In the genomic region with DNA sequence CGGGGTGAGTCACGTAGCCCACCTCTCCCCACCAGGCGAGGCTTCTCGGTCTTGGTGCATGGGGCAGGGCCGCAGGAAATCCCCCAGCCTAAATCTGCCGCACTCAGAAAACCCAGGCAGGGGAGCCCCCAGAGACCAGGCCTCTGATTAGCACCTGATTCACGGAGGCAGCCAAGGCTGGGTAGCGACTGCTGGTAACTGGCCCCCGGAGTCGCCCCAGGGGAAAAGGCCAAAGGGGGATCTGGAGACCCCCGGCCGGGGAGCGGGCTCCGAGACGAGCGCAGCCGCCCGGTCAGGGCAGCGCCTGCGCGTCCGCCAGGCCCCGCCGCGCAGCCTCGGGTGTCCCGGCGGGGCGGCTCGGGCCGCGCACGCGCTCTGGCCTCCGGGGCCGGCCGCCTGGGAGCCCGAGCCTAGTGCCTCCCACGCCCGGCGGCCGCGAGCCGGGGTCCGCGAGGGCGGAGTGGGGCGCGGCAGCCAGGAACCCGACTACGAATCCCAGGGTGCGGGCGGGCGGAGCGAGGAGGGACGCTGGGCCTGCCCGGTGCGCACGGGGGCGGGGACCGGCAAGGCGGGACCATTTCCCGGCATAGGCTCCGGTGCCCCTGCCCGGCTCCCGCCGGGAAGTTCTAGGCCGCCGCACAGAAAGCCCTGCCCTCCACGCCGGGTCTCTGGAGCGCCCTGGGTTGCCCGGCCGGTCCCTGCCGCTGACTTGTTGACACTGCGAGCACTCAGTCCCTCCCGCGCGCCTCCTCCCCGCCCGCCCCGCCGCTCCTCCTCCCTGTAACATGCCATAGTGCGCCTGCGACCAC, we compare ENCODE assay signal across 8 cellular contexts.
DNase-seq lines count a peak whose midpoint lies in the region; ATAC-seq and TF ChIP-seq lines count a peak whose summit lies in the region.

A gene with protein sequence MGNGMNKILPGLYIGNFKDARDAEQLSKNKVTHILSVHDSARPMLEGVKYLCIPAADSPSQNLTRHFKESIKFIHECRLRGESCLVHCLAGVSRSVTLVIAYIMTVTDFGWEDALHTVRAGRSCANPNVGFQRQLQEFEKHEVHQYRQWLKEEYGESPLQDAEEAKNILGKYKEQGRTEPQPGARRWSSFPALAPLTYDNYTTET (plus strand): TSS at position 791 of the 809 bp plus-strand sequence. CDS start 53 bp downstream, outside the sequence.

- no peaks in the 10 kb centered on the region for H4K20me1 ChIP-seq in BLaER1 treated with 17β-estradiol and CSF1 and Interleukin-3, amounts not matched to agents 10 nM and 100 nM

- peaks cover 0 to 11% (median 0%) of the 10 kb centered on the region in 11 experiments; a peak in 8 of 22 replicates for H3K9me3 ChIP-seq in BLaER1 treated with 17β-estradiol and CSF1 and Interleukin-3, amounts not matched to agents 10 nM and 100 nM (replicated peaks in 1 of 11)
- peaks cover 18% of the 10 kb centered on the region for H3K9me3 ChIP-seq in HUES6 (ENCODE audit: control insufficient read depth, insufficient read depth, low read depth, low read length)
- H3K9me3 ChIP-seq in muscle layer of colon (ENCODE audit: low read length), result no peaks in the 10 kb centered on the region

- H3K4me3 ChIP-seq in BLaER1 treated with 17β-estradiol and CSF1 and Interleukin-3, amounts not matched to agents 10 nM and 100 nM, result peak within 1 kb of the TSS; percentile 60 to 78 (median 71)
- H3K4me3 ChIP-seq in HUES6 (ENCODE audit: low read depth, low read length), result peak within 1 kb of the TSS; percentile 75
- H3K4me3 ChIP-seq in epithelial cell of esophagus (ENCODE audit: low read length), result peak within 1 kb of the TSS; percentile 66
- H3K4me3 ChIP-seq in muscle layer of colon (ENCODE audit: low read depth in 1 of 2, low read length in 2 of 2), result peak within 1 kb of the TSS; percentile 45 to 67

- H3K27me3 ChIP-seq in BLaER1 treated with 17β-estradiol and CSF1 and Interleukin-3, amounts not matched to agents 10 nM and 100 nM, result no peaks in the 10 kb centered on the region
- H3K27me3 ChIP-seq in HUES6 (ENCODE audit: control insufficient read depth, insufficient read depth, low read length) (peaks cover 2% of the 10 kb centered on the region; the same call in 1 of the 2 replicates), muscle layer of colon (ENCODE audit: control insufficient read depth in 1 of 2, insufficient read depth in 2 of 2, low read length in 2 of 2) (no peaks in the 10 kb centered on the region)

- peak; percentile 48 for ATAC-seq in GM21381 (IDR thresholded peaks at IDR 0.05; ENCODE audit: unreplicated experiment)

- H3K4me2 ChIP-seq in BLaER1 treated with 17β-estradiol and CSF1 and Interleukin-3, amounts not matched to agents 10 nM and 100 nM, result peak within 1 kb of the TSS; percentile 79 to 95 (median 87)

- H3K36me3 ChIP-seq in BLaER1 treated with 17β-estradiol and CSF1 and Interleukin-3, amounts not matched to agents 10 nM and 100 nM, result no peaks in the 10 kb centered on the region
- H3K36me3 ChIP-seq in HUES6 (ENCODE audit: control insufficient read depth, insufficient read depth, low read length), result no peaks in the 10 kb centered on the region
- no peaks in the 10 kb centered on the region for H3K36me3 ChIP-seq in muscle layer of colon (ENCODE audit: insufficient read depth, low read length)

- peak within 1 kb of the TSS; percentile 84 to 96 (median 91) for H3K27ac ChIP-seq in BLaER1 treated with 17β-estradiol and CSF1 and Interleukin-3, amounts not matched to agents 10 nM and 100 nM
- H3K27ac ChIP-seq in HUES6 (ENCODE audit: low read depth, low read length) (peak within 1 kb of the TSS; percentile 11; the same call in 1 of the 2 replicates), muscle layer of colon (ENCODE audit: low read depth, low read length) (peak within 1 kb of the TSS; percentile 91)

- H3K9ac ChIP-seq in BLaER1 treated with 17β-estradiol and CSF1 and Interleukin-3, amounts not matched to agents 10 nM and 100 nM, result peak within 1 kb of the TSS; percentile 86 to 95 (median 89)
- peak within 1 kb of the TSS; percentile 66 for H3K9ac ChIP-seq in HUES6 (ENCODE audit: low read length)
- H3K9ac ChIP-seq in muscle layer of colon (ENCODE audit: low read length), result peak within 1 kb of the TSS; percentile 88

- no peak for TF ChIP-seq CTCF in epithelial cell of esophagus (IDR thresholded peaks at IDR 0.05; ENCODE audit: insufficient read depth, low read depth, low read length, missing control alignments)

- peaks cover 60 to 82% (median 70%) of the 10 kb centered on the region in 10 experiments for H3K4me1 ChIP-seq in BLaER1 treated with 17β-estradiol and CSF1 and Interleukin-3, amounts not matched to agents 10 nM and 100 nM
- H3K4me1 ChIP-seq in HUES6 (ENCODE audit: control insufficient read depth, insufficient read depth, low read length), result 0 out of 2 replicates have a peak, but pooled peaks cover 8% of the 10 kb centered on the region
- peaks cover 14% of the 10 kb centered on the region for H3K4me1 ChIP-seq in muscle layer of colon (ENCODE audit: insufficient read depth, low read length)

- DNase-seq in activated CD8-positive, alpha-beta memory T cell treated with anti-CD3 and anti-CD28 coated beads for 4 hours (ENCODE audit: low read depth in 2 of 2), result peak; percentile 67 to 79
- DNase-seq in epithelial cell of esophagus (ENCODE audit: low read depth) (peak; percentile 94), NCI-H2107 treated with DMSO at 0.1 percent for 48 hours (lab: John Stamatoyannopoulos, UW; ENCODE audit: unreplicated experiment) (no peak)
- peak; percentile 61 for DNase-seq in stimulated activated CD8-positive, alpha-beta memory T cell treated with anti-CD3 and anti-CD28 coated beads, Interleukin-7, amount 100 ng/mL, for 24 hours (ENCODE audit: low read depth)

Comparison
In these comparisons a context has a peak if more than half of its experiments do, and no peak if none do; other contexts are left out.
1. H3K27ac ChIP-seq: peak in every context shown above with its lines; median percentile 91 in BLaER1 treated with 17β-estradiol and CSF1 and Interleukin-3, amounts not matched to agents 10 nM and 100 nM; 91 in muscle layer of colon; 11 in HUES6.